ENCODE assay signal across 8 cellular contexts in genomic region chr19:5680437-5681368, GRCh38. TPM values are rescaled to one million over a fixed set of nuclear protein-coding genes. Genes with fewer than 3 reads are reported as not detected.
DNase-seq lines count a peak whose midpoint lies in the region; ATAC-seq, FAIRE-seq and TF ChIP-seq lines count a peak whose summit lies in the region.

A gene with protein sequence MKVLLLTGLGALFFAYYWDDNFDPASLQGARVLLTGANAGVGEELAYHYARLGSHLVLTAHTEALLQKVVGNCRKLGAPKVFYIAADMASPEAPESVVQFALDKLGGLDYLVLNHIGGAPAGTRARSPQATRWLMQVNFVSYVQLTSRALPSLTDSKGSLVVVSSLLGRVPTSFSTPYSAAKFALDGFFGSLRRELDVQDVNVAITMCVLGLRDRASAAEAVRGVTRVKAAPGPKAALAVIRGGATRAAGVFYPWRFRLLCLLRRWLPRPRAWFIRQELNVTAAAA (plus strand): TSS chr19:5681027. CDS start chr19:5684833, 3,806 bp downstream.
A gene with protein sequence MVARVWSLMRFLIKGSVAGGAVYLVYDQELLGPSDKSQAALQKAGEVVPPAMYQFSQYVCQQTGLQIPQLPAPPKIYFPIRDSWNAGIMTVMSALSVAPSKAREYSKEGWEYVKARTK (minus strand): TSS chr19:5680516. CDS start chr19:5680486, 30 bp downstream.

- intact Hi-C loops in Right ventricle myocardium superior (cut with DNase I) = no loop called here
- intact Hi-C loops in pancreas (cut with DNase I) = no loop called here
- intact Hi-C loops in tibial artery (cut with DNase I; ENCODE audit: low total_unique reads) = no loop called here

- H3K36me3 ChIP-seq in pancreas (no peaks in the 10 kb centered on the region), tibial artery (peaks cover 0 to 13% (median 0%) of the 10 kb centered on the region in 3 donors)

- no peak for TF ChIP-seq CTCF in GM10248 (IDR thresholded peaks at IDR 0.05; ENCODE audit: control extremely low read depth, extremely low read depth, low read depth, missing control alignments)
- TF ChIP-seq CTCF in pancreas (IDR thresholded peaks at IDR 0.05) = no peak
- TF ChIP-seq CTCF in tibial artery (IDR thresholded peaks at IDR 0.05) = no peak

- POLR2A ChIA-PET in GM10248 (lab: Yijun Ruan, JAX) = no interaction called here

- H3K4me1 ChIP-seq in pancreas (no peaks in the 10 kb centered on the region), tibial artery (peaks cover 0 to 21% (median 14%) of the 10 kb centered on the region in 4 donors)

- peak; percentile 96 for DNase-seq in GM10248 (ENCODE audit: extremely low spot score)
- peak; percentile 96 for DNase-seq in NCI-H1105 (lab: John Stamatoyannopoulos, UW)
- peak; percentile 98 for DNase-seq in SKM-1 treated with dmso at 0.1 percent for 144 hours (lab: John Stamatoyannopoulos, UW; ENCODE audit: unreplicated experiment)
- peak; percentile 95 for DNase-seq in activated naive CD8-positive, alpha-beta T cell treated with anti-CD3 and anti-CD28 coated beads, Interleukin-2, amount 50 U/mL, for 16 hours (ENCODE audit: low read depth, low spot score)
- peak; percentile 99 for DNase-seq in Right ventricle myocardium superior
- DNase-seq in pancreas = peak; percentile 99
- DNase-seq in tibial artery = peak; percentile 99 to 100

- ATAC-seq in HG02623 (IDR thresholded peaks at IDR 0.05; ENCODE audit: unreplicated experiment) (peak; percentile 83), Right ventricle myocardium superior (ENCODE audit: poor library complexity) (peak; percentile 95), pancreas (peak; percentile 93 to 96 (median 94))

- WGBS in pancreas, 2 donors = 1% methylated on average over 81 to 94 of the region's 94 CpGs

- H3K27me3 ChIP-seq in pancreas = no peaks in the 10 kb centered on the region
- H3K27me3 ChIP-seq in tibial artery = no peaks in the 10 kb centered on the region

- CTCF ChIA-PET in GM10248 (lab: Yijun Ruan, JAX) = no interaction called here

- FAIRE-seq in pancreas (lab: Jason Lieb, UNC) = peak; percentile 95

- H3K4me3 ChIP-seq in pancreas (peak within 1 kb of the TSS; percentile 46 to 93 (median 84)), tibial artery (peak within 1 kb of the TSS; percentile 72 to 78)

- H3K27ac ChIP-seq in pancreas (peak within 1 kb of the TSS; percentile 77 to 89 (median 88)), tibial artery (peak within 1 kb of the TSS; percentile 87 to 92)

- H3K9me3 ChIP-seq in pancreas = no peaks in the 10 kb centered on the region
- no peaks in the 10 kb centered on the region for H3K9me3 ChIP-seq in tibial artery

RNA-seq across cellular contexts. Expression of the first gene that starts in this region (rescaled TPM):
- total RNA-seq in Right ventricle myocardium superior (3.5 TPM), pancreas (1 to 10 TPM; 2.1 to 5.5 (median 3.5) TPM)
- 10 to 100 TPM; 12.9 to 16.9 TPM for polyA plus RNA-seq in pancreas

RNA-seq across cellular contexts. Expression of the second gene that starts in this region (rescaled TPM):
- 165 TPM for total RNA-seq in Right ventricle myocardium superior
- 10 to 100 TPM; 14.0 to 25.9 (median 23.5) TPM for total RNA-seq in pancreas
- polyA plus RNA-seq in pancreas = 10 to 100 TPM; 59.3 to 77.5 TPM

Comparison
In these comparisons a context has a peak if more than half of its experiments do, and no peak if none do; other contexts are left out.
1. Peak in every context shown above with its lines: DNase-seq, ATAC-seq, H3K4me3 ChIP-seq and H3K27ac ChIP-seq.